Comparison of ENCODE assay signal across 1 cellular context in genomic region chr22:17501679-17502285, GRCh38.
TF ChIP-seq lines count a peak whose summit lies in the region.

No MANE protein-coding gene starts in this region.

TF ChIP-seq in IMR-90, 13 proteins besides CTCF, POLR2A, EP300 and RAD21 (continued from another document):
- no peak for TF ChIP-seq MXI1 (IDR thresholded peaks at IDR 0.05; ENCODE audit: borderline replicate concordance, low read depth, low read length)
